ENCODE assay signal across 10 cellular contexts in the genomic region with DNA sequence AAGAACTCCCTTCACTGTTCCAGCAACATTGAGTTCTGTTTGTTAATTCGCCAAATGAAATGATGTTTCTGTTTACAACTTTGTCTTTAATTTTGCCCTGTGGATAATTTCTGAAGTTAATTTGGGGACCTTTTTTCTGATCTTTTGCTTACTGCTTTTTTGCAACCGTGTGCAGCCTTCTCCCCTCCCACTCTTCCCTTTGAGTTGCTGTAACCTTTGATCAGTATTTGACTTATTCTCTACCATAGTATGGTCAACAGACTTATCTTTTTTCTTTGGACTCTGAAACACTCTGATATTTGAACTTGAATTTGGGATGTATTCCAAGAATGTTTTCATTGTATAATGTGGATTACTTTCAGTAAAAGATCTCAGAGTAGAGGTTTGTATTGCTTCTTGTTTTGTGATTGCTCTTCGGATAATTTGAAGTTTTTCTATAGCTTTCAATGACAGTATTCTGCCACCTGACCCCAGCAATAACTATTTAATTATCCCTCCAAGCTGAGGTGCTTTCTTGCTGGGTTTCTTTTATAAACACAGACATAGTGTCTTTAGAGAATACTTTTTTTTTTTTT. TPM values are rescaled to one million over a fixed set of nuclear protein-coding genes. Genes with fewer than 3 reads are reported as not detected.
DNase-seq lines count a peak whose midpoint lies in the region; ATAC-seq, FAIRE-seq and TF ChIP-seq lines count a peak whose summit lies in the region.
"Had no signal": no experiment of that assay in that cellular context is flagged by ENCODE, and none has a peak within 500 bp of the region (broad histone marks: within the 10 kb centered on the region; RNA-seq: fewer than 3 reads in every experiment).

No MANE protein-coding gene starts in this region.

- no peaks in the 10 kb centered on the region for H3K27me3 ChIP-seq in HUES64 (ENCODE audit: insufficient read depth, low read length)
- H3K27me3 ChIP-seq in mammary epithelial cell (ENCODE audit: insufficient read depth, low read length) = no peaks in the 10 kb centered on the region
- H3K27me3 ChIP-seq in mucosa of rectum (ENCODE audit: control insufficient read depth in 2 of 2, insufficient read depth in 2 of 2, low read length in 2 of 2) = no peaks in the 10 kb centered on the region

- H3K9me3 ChIP-seq in A549 = no peaks in the 10 kb centered on the region
- no peaks in the 10 kb centered on the region for H3K9me3 ChIP-seq in HUES64 (ENCODE audit: insufficient read depth, low read depth, low read length)
- no peaks in the 10 kb centered on the region for H3K9me3 ChIP-seq in mammary epithelial cell (replicated peaks; ENCODE audit: insufficient read depth, low read length)
- H3K9me3 ChIP-seq in mucosa of rectum (ENCODE audit: control insufficient read depth in 2 of 2, low read length in 2 of 2) = no peaks in the 10 kb centered on the region

- peak overlapping the region; percentile 90; the same call in 1 of the 2 replicates for H3K9ac ChIP-seq in HUES64 (ENCODE audit: low read depth, low read length)
- H3K9ac ChIP-seq in mammary epithelial cell (ENCODE audit: insufficient read depth, low read length) = peak overlapping the region; percentile 64
- H3K9ac ChIP-seq in mucosa of rectum (ENCODE audit: low read depth in 1 of 2, low read length in 2 of 2) = no peak overlapping the region

- TF ChIP-seq CTCF in A549 (IDR thresholded peaks at IDR 0.05) = no peak
- no peak for TF ChIP-seq CTCF in mammary epithelial cell (conservative IDR thresholded peaks at IDR 0.05 in 1 of 2, IDR thresholded peaks at IDR 0.05 in 1 of 2; ENCODE audit: extremely low read depth in 1 of 2, insufficient read depth in 1 of 2, low read depth in 1 of 2, low read length in 2 of 2)

- intact Hi-C loops in mammary epithelial cell (cut with micrococcal nuclease) = no loop called here

- H3K4me2 ChIP-seq in A549 (peak overlapping the region; percentile 92), mammary epithelial cell (ENCODE audit: insufficient read depth, low read depth, low read length) (peak overlapping the region; percentile 89)

- CTCF ChIA-PET in A549 (lab: Yijun Ruan, JAX) = interaction anchor here (1.4 to 3.3 kb wide), 4 partner anchors 17 to 479 kb away, joined by 3 to 11 read pairs (median 4); no protein-coding TSS in a partner anchor
- CTCF ChIA-PET in mammary epithelial cell (lab: Charles Lee; ENCODE audit: low non-redundant PET) = interaction anchor here (0.7 kb wide), 1 partner anchor 478 kb away, joined by 3 read pairs; no protein-coding TSS in a partner anchor

- H3K4me1 ChIP-seq in A549 (peaks cover 27% of the 10 kb centered on the region), HUES64 (ENCODE audit: insufficient read depth, low read length) (peaks cover 22% of the 10 kb centered on the region; the same call in 1 of the 2 replicates), mammary epithelial cell (ENCODE audit: insufficient read depth, low read length) (peaks cover 16% of the 10 kb centered on the region), mucosa of rectum (ENCODE audit: control insufficient read depth in 2 of 2, insufficient read depth in 2 of 2, low read length in 2 of 2) (peaks cover 13 to 20% of the 10 kb centered on the region in 2 donors)

- ATAC-seq in A549 = no peak

- no peak for TF ChIP-seq POLR2A in A549 (IDR thresholded peaks at IDR 0.05; ENCODE audit: low read length)

- no peak for DNase-seq in A549 (ENCODE audit: low read depth in 1 of 2, low spot score in 1 of 2)
- no peak for DNase-seq in mammary epithelial cell
- DNase-seq in NCI-H226 = no peak
- no peak for DNase-seq in mesenteric fat pad (ENCODE audit: low spot score)
- no peak for DNase-seq in globus pallidus (ENCODE audit: low spot score)
- DNase-seq in AG20443 (ENCODE audit: low spot score) = no peak

- H2AFZ ChIP-seq in mammary epithelial cell (ENCODE audit: low read depth, low read length) = no peak overlapping the region

- peak; percentile 13 for FAIRE-seq in A549 (lab: Jason Lieb, UNC)
- FAIRE-seq: urothelium cell line had no signal

- peaks cover 3% of the 10 kb centered on the region for H4K20me1 ChIP-seq in mammary epithelial cell (ENCODE audit: insufficient read depth, low read length)

- peak overlapping the region; percentile 93 to 97; a peak in 3 of 6 replicates for H3K27ac ChIP-seq in A549
- no peak overlapping the region for H3K27ac ChIP-seq in HUES64 (ENCODE audit: low read depth, low read length)
- peak overlapping the region; percentile 66 for H3K27ac ChIP-seq in mammary epithelial cell (ENCODE audit: insufficient read depth, low read depth, low read length)
- H3K27ac ChIP-seq in mucosa of rectum (ENCODE audit: low read depth in 2 of 2, low read length in 2 of 2) = no peak overlapping the region

- in situ Hi-C loops in mammary epithelial cell (cut with MboI; ENCODE audit: low sequenced_read_pairs in 2 of 2) = no loop called here

- no peak for TF ChIP-seq RAD21 in A549 (conservative IDR thresholded peaks at IDR 0.05 in 1 of 2, IDR thresholded peaks at IDR 0.05 in 1 of 2)

- TF ChIP-seq EP300 in A549 (IDR thresholded peaks at IDR 0.05) = no peak

- POLR2A ChIA-PET in A549 (lab: Yijun Ruan, JAX) = interaction anchor here (0.9 to 1.0 kb wide), 2 partner anchors 16 to 478 kb away, joined by 3 to 4 read pairs; no protein-coding TSS in a partner anchor

- BruUV-seq in mammary epithelial cell (replicated peaks; lab: Mats Ljungman, UMichigan) = no TSS peak

- H3K4me3 ChIP-seq in A549 = peak overlapping the region; percentile 70
- H3K4me3 ChIP-seq in HUES64 (ENCODE audit: low read length) = peak overlapping the region; percentile 92
- peak overlapping the region; percentile 66 to 99 (median 91) for H3K4me3 ChIP-seq in mammary epithelial cell (replicated peaks in 1 of 3; ENCODE audit: insufficient read depth in 1 of 3, low read depth in 2 of 3, low read length in 3 of 3)
- H3K4me3 ChIP-seq in mucosa of rectum (ENCODE audit: low read length in 2 of 2) = peak overlapping the region; percentile 74 to 88

- H3K79me2 ChIP-seq in mammary epithelial cell (ENCODE audit: insufficient read depth, low read length) = peaks cover 63% of the 10 kb centered on the region

- dilution Hi-C loops in mammary epithelial cell (cut with HindIII; ENCODE audit: low sequenced_read_pairs) = no loop called here

- H3K36me3 ChIP-seq in HUES64 (ENCODE audit: insufficient read depth, low read length) (peaks cover 31% of the 10 kb centered on the region), mammary epithelial cell (ENCODE audit: insufficient read depth, low read length) (peaks cover 11% of the 10 kb centered on the region), mucosa of rectum (ENCODE audit: control insufficient read depth in 2 of 2, insufficient read depth in 2 of 2, low read length in 2 of 2) (peaks cover 16 to 23% of the 10 kb centered on the region in 2 donors)

- 21% methylated on average over 3 of the region's 3 CpGs for WGBS in A549 (ENCODE audit: missing lambda C conversion rate)
- 68% methylated on average over 3 of the region's 3 CpGs for WGBS in HUES64
- 61% methylated on average over 3 of the region's 3 CpGs for WGBS in mammary epithelial cell (ENCODE audit: low coverage, missing lambda C conversion rate)

TF ChIP-seq in A549, 52 proteins besides CTCF, POLR2A, EP300 and RAD21 (continues in another document):
- no peak for TF ChIP-seq RNF2 (IDR thresholded peaks at IDR 0.05; ENCODE audit: borderline replicate concordance, low read depth)
- TF ChIP-seq CHD2 (IDR thresholded peaks at IDR 0.05; ENCODE audit: low read length, partially characterized antibody) = no peak
- no peak for TF ChIP-seq NR3C1 (IDR thresholded peaks at IDR 0.05)
- TF ChIP-seq NFE2L2 (conservative IDR thresholded peaks at IDR 0.05; ENCODE audit: low read length) = no peak

RNA-seq across cellular contexts. Expression of a gene that starts 1.7 kb away (rescaled TPM):
- polyA plus RNA-seq in A549 (2011; rRNA removed) (129 and 150 TPM in 2 replicates), A549 (2017; fragmentation: RNase III; extraction: RNeasy Plus Mini Kit Qiagen cat#74134 plus additional on column Dnase treatment) (54.8 to 61.0 TPM (median 56.1 TPM) in 3 replicates), mammary epithelial cell (37.7 TPM)
- 41.0 and 50.9 TPM in 2 replicates for polyA plus RNA-seq in A549 (2012; cell fraction: cytosol; rRNA removed)
- 22.7 and 33.0 TPM in 2 replicates for polyA plus RNA-seq in A549 (2012; cell fraction: nucleus; rRNA removed)
- polyA minus RNA-seq in A549 (2011; rRNA and poly(A)+ RNA removed) = 37.6 and 52.7 TPM in 2 replicates
- polyA plus RNA-seq in HUES64 (2013, experiment 1 of 2) = 47.2 TPM
- 45.3 TPM for polyA plus RNA-seq in HUES64 (2013, experiment 2 of 2)
- total RNA-seq in mammary epithelial cell (10 to 100 TPM; 33.3 to 39.3 TPM), mesenteric fat pad (149 TPM)
- 42.6 TPM for polyA minus RNA-seq in mammary epithelial cell

RNA-seq across cellular contexts. Expression of a gene that starts 46.2 kb away (rescaled TPM):
- polyA plus RNA-seq in A549 (2011; rRNA removed) (0.03 TPM in 1 of 2 replicates, not detected in the other), A549 (2017; fragmentation: RNase III; extraction: RNeasy Plus Mini Kit Qiagen cat#74134 plus additional on column Dnase treatment) (0.04 TPM in 2 of 3 replicates, not detected in the other), mammary epithelial cell (0.33 TPM)
- polyA plus RNA-seq in A549 (2012; cell fraction: cytosol; rRNA removed) = 0.04 and 0.06 TPM in 2 replicates
- 0.18 and 0.20 TPM in 2 replicates for polyA plus RNA-seq in A549 (2012; cell fraction: nucleus; rRNA removed)
- not detected in 2 replicates for polyA minus RNA-seq in A549 (2011; rRNA and poly(A)+ RNA removed)
- 1.1 TPM for polyA plus RNA-seq in HUES64 (2013, experiment 1 of 2)
- 1.4 TPM for polyA plus RNA-seq in HUES64 (2013, experiment 2 of 2)
- total RNA-seq in mammary epithelial cell (under 1 TPM; under 0.01 to 0.19 TPM), mesenteric fat pad (0.13 TPM)
- not detected for polyA minus RNA-seq in mammary epithelial cell
- total RNA-seq: esophagus mucosa had no signal

RNA-seq across cellular contexts. Expression of a gene that starts 57.2 kb away (rescaled TPM):
- 29.5 and 36.1 TPM in 2 replicates for polyA plus RNA-seq in A549 (2011; rRNA removed)
- 10.7 and 12.4 TPM in 2 replicates for polyA plus RNA-seq in A549 (2012; cell fraction: cytosol; rRNA removed)
- 4.1 and 7.4 TPM in 2 replicates for polyA plus RNA-seq in A549 (2012; cell fraction: nucleus; rRNA removed)
- 33.9 to 35.3 TPM (median 34.9 TPM) in 3 replicates for polyA plus RNA-seq in A549 (2017; fragmentation: RNase III; extraction: RNeasy Plus Mini Kit Qiagen cat#74134 plus additional on column Dnase treatment)
- 13.1 and 14.1 TPM in 2 replicates for polyA minus RNA-seq in A549 (2011; rRNA and poly(A)+ RNA removed)
- polyA plus RNA-seq in HUES64 (2013, experiment 1 of 2) = 20.4 TPM
- 21.0 TPM for polyA plus RNA-seq in HUES64 (2013, experiment 2 of 2)
- total RNA-seq in mammary epithelial cell = 10 to 100 TPM in 1 of 2 donors, 1 to 10 TPM in 1; 4.5 to 12.5 TPM
- 6.9 TPM for polyA plus RNA-seq in mammary epithelial cell
- 12.4 TPM for polyA minus RNA-seq in mammary epithelial cell
- 4.3 TPM for total RNA-seq in mesenteric fat pad

RNA-seq across cellular contexts. Expression of a gene that starts 57.3 kb away (rescaled TPM):
- 30.8 and 43.1 TPM in 2 replicates for polyA plus RNA-seq in A549 (2011; rRNA removed)
- polyA plus RNA-seq in A549 (2012; cell fraction: cytosol; rRNA removed) = 17.4 and 18.8 TPM in 2 replicates
- 9.2 and 13.0 TPM in 2 replicates for polyA plus RNA-seq in A549 (2012; cell fraction: nucleus; rRNA removed)
- polyA plus RNA-seq in A549 (2017; fragmentation: RNase III; extraction: RNeasy Plus Mini Kit Qiagen cat#74134 plus additional on column Dnase treatment) = 37.4 to 40.0 TPM (median 38.5 TPM) in 3 replicates
- 6.8 and 7.5 TPM in 2 replicates for polyA minus RNA-seq in A549 (2011; rRNA and poly(A)+ RNA removed)
- polyA plus RNA-seq in HUES64 (2013, experiment 1 of 2) = 24.5 TPM
- polyA plus RNA-seq in HUES64 (2013, experiment 2 of 2) = 24.1 TPM
- 10 to 100 TPM; 12.8 to 24.9 TPM for total RNA-seq in mammary epithelial cell
- polyA plus RNA-seq in mammary epithelial cell = 16.8 TPM
- polyA minus RNA-seq in mammary epithelial cell = 0.83 TPM
- 13.2 TPM for total RNA-seq in mesenteric fat pad

Comparison
In these comparisons a context has a peak if more than half of its experiments do, and no peak if none do; other contexts are left out.
1. H3K27ac ChIP-seq: peak in A549 (2 of 2) and mammary epithelial cell (single experiment); none in HUES64 (single experiment) and mucosa of rectum (0 of 2).
2. H3K9ac ChIP-seq: peak in HUES64 (single experiment) and mammary epithelial cell (single experiment); none in mucosa of rectum (0 of 2).
3. Peak in every context shown above with its lines, with median percentiles within 50 percentile points of each other: H3K4me3 ChIP-seq.